17 cellular contexts compared by ENCODE assay signal in the genomic region with DNA sequence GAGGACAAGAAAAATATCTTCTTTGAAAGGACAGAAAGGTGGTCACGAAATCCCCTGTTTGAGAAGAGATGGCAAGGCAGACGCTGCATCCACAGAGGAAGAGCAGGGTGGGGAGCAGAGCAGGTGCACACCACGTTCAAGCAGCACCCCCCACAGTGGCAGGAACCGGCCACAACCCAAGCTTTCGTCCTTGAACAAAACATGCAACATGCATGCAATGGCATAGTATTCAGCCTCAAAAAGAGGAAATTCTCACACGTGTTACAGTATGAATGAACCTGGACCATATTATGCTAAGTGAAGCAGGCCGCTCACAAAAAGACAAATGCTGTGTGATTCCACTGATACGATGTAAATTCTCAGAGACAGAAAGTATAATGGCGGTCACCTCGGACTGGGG. TPM values are rescaled to one million over a fixed set of nuclear protein-coding genes. Genes with fewer than 3 reads are reported as not detected.
DNase-seq lines count a peak whose midpoint lies in the region; ATAC-seq and TF ChIP-seq lines count a peak whose summit lies in the region.
"Had no signal": no experiment of that assay in that cellular context is flagged by ENCODE, and none has a peak within 500 bp of the region (broad histone marks: within the 10 kb centered on the region; RNA-seq: fewer than 3 reads in every experiment).

No MANE protein-coding gene starts in this region.

- intact Hi-C loops in prostate gland (cut with DNase I): no loop called here

- H3K79me1 ChIP-seq in trophoblast cell (ENCODE audit: low read length): no peaks in the 10 kb centered on the region

- H3K4me2 ChIP-seq in BLaER1 (peak overlapping the region; percentile 10; the same call in 1 of the 2 replicates), MM.1S (ENCODE audit: low read depth, low read length) (peak overlapping the region; percentile 13; the same call in 1 of the 2 replicates), SU-DHL-6 (ENCODE audit: low read depth, low read length, poor library complexity, severe bottlenecking) (peak overlapping the region; percentile 48), trophoblast cell (ENCODE audit: low read length) (no peak overlapping the region)
- H3K4me2 ChIP-seq: A549 had no signal

- H4K20me1 ChIP-seq in BLaER1: no peaks in the 10 kb centered on the region
- H4K20me1 ChIP-seq in MM.1S (ENCODE audit: insufficient read depth, low read length): no peaks in the 10 kb centered on the region
- no peaks in the 10 kb centered on the region for H4K20me1 ChIP-seq in SU-DHL-6 (ENCODE audit: low read depth, low read length)

- H3K4me1 ChIP-seq in BLaER1: peaks cover 80% of the 10 kb centered on the region
- H3K4me1 ChIP-seq in MM.1S (ENCODE audit: low read length): no peaks in the 10 kb centered on the region
- no peaks in the 10 kb centered on the region for H3K4me1 ChIP-seq in trophoblast cell (ENCODE audit: control insufficient read depth in 1 of 2, insufficient read depth in 2 of 2, low read length in 2 of 2)
- H3K4me1 ChIP-seq in prostate gland (replicated peaks): no peaks in the 10 kb centered on the region
- H3K4me1 ChIP-seq: A549, HAP-1 had no signal

- H3K9ac ChIP-seq in BLaER1 (no peak overlapping the region), MM.1S (ENCODE audit: low read length) (no peak overlapping the region), SU-DHL-6 (ENCODE audit: low read length) (peak overlapping the region; percentile 41; the same call in 1 of the 2 replicates), trophoblast cell (ENCODE audit: low read length) (no peak overlapping the region)
- H3K9ac ChIP-seq: GM23248 had no signal

- no peak for TF ChIP-seq POLR2A in prostate gland (IDR thresholded peaks at IDR 0.05)

- no peak overlapping the region for H2BK120ac ChIP-seq in trophoblast cell (ENCODE audit: insufficient read depth, low read length, poor library complexity)

- H2BK12ac ChIP-seq in trophoblast cell (ENCODE audit: low read length): no peak overlapping the region

- peaks cover 8% of the 10 kb centered on the region for H3K4me1 Mint-ChIP-seq in glutamatergic neuron (ENCODE audit: low read depth, unreplicated experiment)
- H3K4me1 Mint-ChIP-seq: CD14-positive monocyte; CD4-positive, alpha-beta memory T cell had no signal

- no peaks in the 10 kb centered on the region for H3K27me3 ChIP-seq in BLaER1
- no peaks in the 10 kb centered on the region for H3K27me3 ChIP-seq in MM.1S (replicated peaks; ENCODE audit: insufficient read depth, low read length)
- H3K27me3 ChIP-seq in SU-DHL-6 (ENCODE audit: low read length): no peaks in the 10 kb centered on the region
- no peaks in the 10 kb centered on the region for H3K27me3 ChIP-seq in trophoblast cell (ENCODE audit: insufficient read depth, low read length)
- H3K27me3 ChIP-seq in prostate gland (replicated peaks; ENCODE audit: insufficient read depth): peaks cover 3% of the 10 kb centered on the region

- peaks cover 11% of the 10 kb centered on the region for H3K36me3 Mint-ChIP-seq in glutamatergic neuron (ENCODE audit: unreplicated experiment)
- H3K36me3 Mint-ChIP-seq: CD14-positive monocyte; CD4-positive, alpha-beta memory T cell had no signal

- no peaks in the 10 kb centered on the region for H3K79me2 ChIP-seq in MM.1S (ENCODE audit: low read length)
- no peaks in the 10 kb centered on the region for H3K79me2 ChIP-seq in SU-DHL-6 (ENCODE audit: insufficient read depth, low read length)
- no peaks in the 10 kb centered on the region for H3K79me2 ChIP-seq in trophoblast cell (ENCODE audit: control insufficient read depth, insufficient read depth, low read length, poor library complexity)

- TF ChIP-seq CTCF in MM.1S (IDR thresholded peaks at IDR 0.05; ENCODE audit: low read length): no peak
- no peak for TF ChIP-seq CTCF in SU-DHL-6 (IDR thresholded peaks at IDR 0.05; ENCODE audit: insufficient read depth, low read length, poor library complexity, severe bottlenecking)
- no peak for TF ChIP-seq CTCF in glutamatergic neuron (IDR thresholded peaks at IDR 0.05; ENCODE audit: partially characterized antibody, unreplicated experiment)
- no peak for TF ChIP-seq CTCF in prostate gland (IDR thresholded peaks at IDR 0.05)

- no peak overlapping the region for H2BK5ac ChIP-seq in trophoblast cell (ENCODE audit: low read depth, low read length, poor library complexity)

- H3K18ac ChIP-seq in trophoblast cell (ENCODE audit: low read length): no peak overlapping the region

- H3F3A ChIP-seq in MM.1S (ENCODE audit: insufficient read depth, low read length) (no peaks in the 10 kb centered on the region), SU-DHL-6 (ENCODE audit: insufficient read depth) (0 out of 2 replicates have a peak, but pooled peaks cover 5% of the 10 kb centered on the region)

- H2AFZ ChIP-seq in MM.1S (ENCODE audit: low read length) (no peak overlapping the region), SU-DHL-6 (ENCODE audit: low read depth, low read length, severe bottlenecking) (peak overlapping the region; percentile 6), trophoblast cell (ENCODE audit: insufficient read depth, low read length, poor library complexity) (no peak overlapping the region)
- H2AFZ ChIP-seq: GM23248 had no signal

- no peak overlapping the region for H3K14ac ChIP-seq in trophoblast cell (ENCODE audit: low read length)

- DNase-seq in MM.1S (no peak), glutamatergic neuron (no peak), trophoblast cell (no peak), prostate gland (ENCODE audit: low spot score) (no peak), left lobe of liver (ENCODE audit: low spot score) (no peak)
- DNase-seq: AML-193; CD4-positive, alpha-beta memory T cell; DMS153; DMS79; GF-D8; GM23248 had no signal

- H3K4me3 ChIP-seq in BLaER1 (no peak overlapping the region), MM.1S (ENCODE audit: low read length) (no peak overlapping the region), SU-DHL-6 (ENCODE audit: insufficient read depth, low read length, poor library complexity, severe bottlenecking) (no peak overlapping the region), trophoblast cell (ENCODE audit: low read depth, low read length) (no peak overlapping the region), prostate gland (no peak overlapping the region)
- H3K4me3 ChIP-seq: A549, GM23248, HAP-1 had no signal

- peak overlapping the region; percentile 11 for H3K27ac Mint-ChIP-seq in glutamatergic neuron (ENCODE audit: unreplicated experiment)
- H3K27ac Mint-ChIP-seq: CD14-positive monocyte; CD4-positive, alpha-beta memory T cell had no signal

- H3K36me3 ChIP-seq in BLaER1 (no peaks in the 10 kb centered on the region), MM.1S (replicated peaks; ENCODE audit: insufficient read depth, low read length) (no peaks in the 10 kb centered on the region), SU-DHL-6 (ENCODE audit: low read length) (no peaks in the 10 kb centered on the region), trophoblast cell (ENCODE audit: control insufficient read depth in 1 of 2, insufficient read depth in 2 of 2, low read length in 2 of 2) (no peaks in the 10 kb centered on the region), prostate gland (no peaks in the 10 kb centered on the region)
- H3K36me3 ChIP-seq: HAP-1 had no signal

- WGBS in trophoblast cell (ENCODE audit: extremely low coverage, insufficient coverage, insufficient read length): no CpG with 5 or more reads among the region's 10 CpGs
- WGBS in prostate gland: 94% methylated on average over 10 of the region's 10 CpGs

- H3K9me3 ChIP-seq in BLaER1 (peaks cover 7% of the 10 kb centered on the region), MM.1S (replicated peaks; ENCODE audit: insufficient read depth, low read length) (no peaks in the 10 kb centered on the region), SU-DHL-6 (ENCODE audit: insufficient read depth, low read length) (no peaks in the 10 kb centered on the region), trophoblast cell (ENCODE audit: insufficient read depth, low read depth, low read length) (no peaks in the 10 kb centered on the region), prostate gland (no peaks in the 10 kb centered on the region)
- H3K9me3 ChIP-seq: A549, HAP-1 had no signal

- no peak for ATAC-seq in left lobe of liver
- ATAC-seq: A549 had no signal

- H3K9me3 Mint-ChIP-seq in glutamatergic neuron (ENCODE audit: unreplicated experiment): peaks cover 2% of the 10 kb centered on the region

- no peak overlapping the region for H3K23ac ChIP-seq in trophoblast cell (ENCODE audit: low read length)

- H2AK5ac ChIP-seq in trophoblast cell (ENCODE audit: low read length): no peak overlapping the region

- H4K12ac ChIP-seq in trophoblast cell (ENCODE audit: low read depth, low read length): no peak overlapping the region

- no peak overlapping the region for H3K4ac ChIP-seq in trophoblast cell (ENCODE audit: low read depth, low read length)

- no peaks in the 10 kb centered on the region for H3K9me2 ChIP-seq in MM.1S (replicated peaks; ENCODE audit: insufficient read depth, low read length)
- no peaks in the 10 kb centered on the region for H3K9me2 ChIP-seq in SU-DHL-6 (replicated peaks; ENCODE audit: insufficient read depth, low read length)

- H4K8ac ChIP-seq in trophoblast cell (ENCODE audit: low read depth, low read length): no peak overlapping the region

- peaks cover 3% of the 10 kb centered on the region for H3K27me3 Mint-ChIP-seq in glutamatergic neuron (ENCODE audit: unreplicated experiment)

- no peak overlapping the region for H3K4me3 Mint-ChIP-seq in glutamatergic neuron (ENCODE audit: unreplicated experiment)
- H3K4me3 Mint-ChIP-seq: CD4-positive, alpha-beta memory T cell had no signal

- no peak overlapping the region for H4K91ac ChIP-seq in trophoblast cell (ENCODE audit: low read depth, low read length)

- H3K27ac ChIP-seq in BLaER1 (peak overlapping the region; percentile 8; the same call in 1 of the 2 replicates), MM.1S (ENCODE audit: low read length) (no peak overlapping the region), SU-DHL-6 (ENCODE audit: low read depth, low read length) (peak overlapping the region; percentile 37), trophoblast cell (ENCODE audit: low read depth, low read length) (no peak overlapping the region), prostate gland (no peak overlapping the region)
- H3K27ac ChIP-seq: 22Rv1, A549, GM23248 had no signal

RNA-seq across cellular contexts. Expression of gene CMPK2, which starts 51.4 kb away (rescaled TPM):
- total RNA-seq in glutamatergic neuron (ENCODE audit: unreplicated experiment) (0.81 TPM), prostate gland (10 to 100 TPM; 13.4 to 13.7 TPM), left lobe of liver (3.2 TPM)
- 2.1 and 2.2 TPM in 2 replicates for polyA plus RNA-seq in trophoblast cell (2013)
- total RNA-seq: GM23248 had no signal

Comparison
In these comparisons a context has a peak if more than half of its experiments do, and no peak if none do; other contexts are left out.
1. H3K27ac ChIP-seq: peak in BLaER1 (single experiment) and SU-DHL-6 (single experiment); none in MM.1S (single experiment), trophoblast cell (single experiment) and prostate gland (0 of 2).